In genomic region chr16:634996-635395, GRCh38 we compare ENCODE assay signal across 1 cellular context.
TF ChIP-seq lines count a peak whose summit lies in the region.

No MANE protein-coding gene starts in this region.

TF ChIP-seq in HCT116, 20 proteins besides CTCF, POLR2A, EP300 and RAD21:
- TF ChIP-seq SP1 (IDR thresholded peaks at IDR 0.05; ENCODE audit: low read depth) (no peak), POLR2AphosphoS5 (IDR thresholded peaks at IDR 0.05; ENCODE audit: low read depth, low read length) (no peak), EZH2phosphoT487 (IDR thresholded peaks at IDR 0.05; ENCODE audit: borderline replicate concordance) (no peak), TCF7L2 (IDR thresholded peaks at IDR 0.05; ENCODE audit: borderline replicate concordance, extremely low read depth, insufficient read depth, insufficient read length) (no peak), REST (IDR thresholded peaks at IDR 0.05; ENCODE audit: low read depth) (no peak), YY1 (IDR thresholded peaks at IDR 0.05; ENCODE audit: extremely low read depth, insufficient replicate concordance, low read depth, low read length) (no peak)
